In genomic region chr13:40982772-40983171, GRCh38 we compare ENCODE assay signal across 8 cellular contexts. TPM values are rescaled to one million over a fixed set of nuclear protein-coding genes. Genes with fewer than 3 reads are reported as not detected.
DNase-seq lines count a peak whose midpoint lies in the region; ATAC-seq and TF ChIP-seq lines count a peak whose summit lies in the region.

No MANE protein-coding gene starts in this region.

- peak; percentile 42 for DNase-seq in activated CD4-positive, alpha-beta T cell treated with anti-CD3 and anti-CD28 coated beads for 1 hour
- no peak for DNase-seq in activated CD4-positive, alpha-beta T cell treated with anti-CD3 and anti-CD28 coated beads, Interleukin-2, amount 50 U/mL, for 1 hour
- DNase-seq in SK-N-SH (peak; percentile 38), caudate nucleus (lab: John Stamatoyannopoulos, UW) (peak in 3 of 61 donors; percentile 1 to 35 (median 14)), upper lobe of left lung (peak in 1 of 2 donors; percentile 83), NCI-H526 (lab: John Stamatoyannopoulos, UW) (no peak)

- H3K27me3 ChIP-seq in SK-N-SH (ENCODE audit: insufficient read depth): no peaks in the 10 kb centered on the region
- no peaks in the 10 kb centered on the region for H3K27me3 ChIP-seq in mononuclear cell (ENCODE audit: insufficient read depth, low read length)
- no peaks in the 10 kb centered on the region for H3K27me3 ChIP-seq in upper lobe of left lung

- H3K4me3 ChIP-seq in SK-N-SH (ENCODE audit: low read depth in 2 of 2, low read length in 1 of 2) (no peak overlapping the region), mononuclear cell (ENCODE audit: low read length) (peak overlapping the region; percentile 46), upper lobe of left lung (peak overlapping the region in 3 of 4 donors; percentile 32 to 51 (median 38))

- TF ChIP-seq RAD21 in SK-N-SH (IDR thresholded peaks at IDR 0.05; ENCODE audit: low read length): no peak

- TF ChIP-seq EP300 in SK-N-SH (IDR thresholded peaks at IDR 0.05; ENCODE audit: borderline replicate concordance in 1 of 2, low read depth in 1 of 2, low read length in 1 of 2) (no peak), upper lobe of left lung (IDR thresholded peaks at IDR 0.05) (peak; percentile 10 to 94 (median 68))

- 43% methylated on average over 3 of the region's 3 CpGs for WGBS in SK-N-SH (ENCODE audit: low lambda C conversion rate)
- 0 to 8% methylated on average over 3 of the region's 3 CpGs for WGBS in upper lobe of left lung, 2 donors

- H3K9me3 ChIP-seq in SK-N-SH (no peaks in the 10 kb centered on the region), mononuclear cell (ENCODE audit: low read depth, low read length) (no peaks in the 10 kb centered on the region), upper lobe of left lung (no peaks in the 10 kb centered on the region)

- H3K9ac ChIP-seq in SK-N-SH: 0 out of 2 replicates have a peak overlapping the region, but pooled peaks have one; percentile 4

- H3K4me2 ChIP-seq in SK-N-SH: peak overlapping the region; percentile 44

- no peaks in the 10 kb centered on the region for H4K20me1 ChIP-seq in SK-N-SH (ENCODE audit: insufficient read depth)

- H3K4me1 ChIP-seq in SK-N-SH (ENCODE audit: control insufficient read depth in 1 of 2, insufficient read depth in 2 of 2, low read depth in 1 of 2, low read length in 1 of 2) (peaks cover 0 to 11% of the 10 kb centered on the region in 2 experiments; a peak in 2 of 4 replicates), mononuclear cell (ENCODE audit: insufficient read depth, low read length) (peaks cover 58% of the 10 kb centered on the region), upper lobe of left lung (peaks cover 41 to 76% (median 56%) of the 10 kb centered on the region in 4 donors)

- ATAC-seq in HG03025 (IDR thresholded peaks at IDR 0.05; ENCODE audit: low FRiP score, unreplicated experiment) (peak; percentile 54), upper lobe of left lung (ENCODE audit: low FRiP score in 2 of 2) (peak; percentile 78 to 79)

- POLR2A ChIA-PET in SK-N-SH (lab: Yijun Ruan, JAX): no interaction called here

- TF ChIP-seq POLR2A in upper lobe of left lung (IDR thresholded peaks at IDR 0.05): peak in 3 of 4 donors; percentile 29 to 86 (median 85)

- TF ChIP-seq CTCF in SK-N-SH (IDR thresholded peaks at IDR 0.05) (no peak), upper lobe of left lung (IDR thresholded peaks at IDR 0.05) (no peak)

- CTCF ChIA-PET in SK-N-SH (lab: Yijun Ruan, JAX): no interaction called here

- H3K9me2 ChIP-seq in SK-N-SH: no peaks in the 10 kb centered on the region

- H3K79me2 ChIP-seq in SK-N-SH (ENCODE audit: insufficient read depth): peaks cover 16% of the 10 kb centered on the region

- H3K27ac ChIP-seq in SK-N-SH (ENCODE audit: low read depth in 2 of 2, low read length in 1 of 2) (peak overlapping the region; percentile 22 to 45), caudate nucleus (ENCODE audit: low read depth, low read length) (peak overlapping the region; percentile 71), upper lobe of left lung (peak overlapping the region; percentile 76 to 91 (median 86))

- H2AFZ ChIP-seq in SK-N-SH (ENCODE audit: low read depth): no peak overlapping the region

- H3F3A ChIP-seq in SK-N-SH (replicated peaks; ENCODE audit: insufficient read depth): peaks cover 7% of the 10 kb centered on the region

- H3K36me3 ChIP-seq in SK-N-SH (replicated peaks in 1 of 2; ENCODE audit: control insufficient read depth in 1 of 2, insufficient read depth in 2 of 2, low read length in 1 of 2) (peaks cover 0 to 13% of the 10 kb centered on the region in 2 experiments), upper lobe of left lung (no peaks in the 10 kb centered on the region)

TF ChIP-seq in SK-N-SH, 30 proteins besides CTCF, POLR2A, EP300 and RAD21 (continues in another document):
- no peak for TF ChIP-seq USF2 (IDR thresholded peaks at IDR 0.05; ENCODE audit: borderline replicate concordance, low read depth, low read length)
- TF ChIP-seq MAX (IDR thresholded peaks at IDR 0.05; ENCODE audit: low read depth): no peak
- TF ChIP-seq SMC3 (IDR thresholded peaks at IDR 0.05; ENCODE audit: low read depth, low read length): no peak
- TF ChIP-seq TEAD4 (IDR thresholded peaks at IDR 0.05; ENCODE audit: borderline replicate concordance, insufficient read depth): no peak
- no peak for TF ChIP-seq FOSL2 (IDR thresholded peaks at IDR 0.05; ENCODE audit: borderline replicate concordance, low read depth)
- no peak for TF ChIP-seq EZH2phosphoT487 (IDR thresholded peaks at IDR 0.05; ENCODE audit: borderline replicate concordance, low read depth)
- TF ChIP-seq REST (IDR thresholded peaks at IDR 0.05; ENCODE audit: low read depth, low read length): no peak
- no peak for TF ChIP-seq NFIC (IDR thresholded peaks at IDR 0.05; ENCODE audit: borderline replicate concordance)
- TF ChIP-seq POLR2AphosphoS5 (IDR thresholded peaks at IDR 0.05; ENCODE audit: low read depth, low read length): no peak
- TF ChIP-seq PBX3 (IDR thresholded peaks at IDR 0.05): no peak
- no peak for TF ChIP-seq GABPA (IDR thresholded peaks at IDR 0.05; ENCODE audit: low read depth)
- no peak for TF ChIP-seq RCOR1 (IDR thresholded peaks at IDR 0.05; ENCODE audit: low read length)
- TF ChIP-seq MXI1 (IDR thresholded peaks at IDR 0.05; ENCODE audit: low read depth, low read length): no peak
- no peak for TF ChIP-seq USF1 (IDR thresholded peaks at IDR 0.05; ENCODE audit: borderline replicate concordance, low read depth)
- TF ChIP-seq TAF1 (IDR thresholded peaks at IDR 0.05; ENCODE audit: borderline replicate concordance, low read depth, low read length): no peak
- no peak for TF ChIP-seq SIN3A (IDR thresholded peaks at IDR 0.05; ENCODE audit: borderline replicate concordance, low read depth, low read length)

RNA-seq across cellular contexts. Expression of gene ELF1, which starts 36.3 kb away (rescaled TPM):
- polyA plus RNA-seq in SK-N-SH (2012; rRNA removed): 11.1 and 11.6 TPM in 2 replicates
- 12.5 and 13.6 TPM in 2 replicates for polyA plus RNA-seq in SK-N-SH (2012; cell fraction: cytosol; rRNA removed)
- polyA plus RNA-seq in SK-N-SH (2012; cell fraction: nucleus; rRNA removed): 6.1 and 12.7 TPM in 2 replicates
- total RNA-seq in mononuclear cell (410 TPM), upper lobe of left lung (100 to 1,000 TPM in 1 of 6 donors, 10 to 100 TPM in 5; 52.6 to 134 (median 78.6) TPM)

Comparison
In these comparisons a context has a peak if more than half of its experiments do, and no peak if none do; other contexts are left out.
1. DNase-seq: peak in activated CD4-positive, alpha-beta T cell treated with anti-CD3 and anti-CD28 coated beads for 1 hour (single experiment) and SK-N-SH (single experiment); none in activated CD4-positive, alpha-beta T cell treated with anti-CD3 and anti-CD28 coated beads, Interleukin-2, amount 50 U/mL, for 1 hour (single experiment) and NCI-H526 (0 of 2).
2. H3K27ac ChIP-seq: peak in every context shown above with its lines; median percentile 86 in upper lobe of left lung; 71 in caudate nucleus; 34 in SK-N-SH.
3. H3K4me3 ChIP-seq: peak in mononuclear cell (single experiment) and upper lobe of left lung (3 of 4); none in SK-N-SH (0 of 2).